9 cellular contexts compared by ENCODE assay signal in the genomic region with DNA sequence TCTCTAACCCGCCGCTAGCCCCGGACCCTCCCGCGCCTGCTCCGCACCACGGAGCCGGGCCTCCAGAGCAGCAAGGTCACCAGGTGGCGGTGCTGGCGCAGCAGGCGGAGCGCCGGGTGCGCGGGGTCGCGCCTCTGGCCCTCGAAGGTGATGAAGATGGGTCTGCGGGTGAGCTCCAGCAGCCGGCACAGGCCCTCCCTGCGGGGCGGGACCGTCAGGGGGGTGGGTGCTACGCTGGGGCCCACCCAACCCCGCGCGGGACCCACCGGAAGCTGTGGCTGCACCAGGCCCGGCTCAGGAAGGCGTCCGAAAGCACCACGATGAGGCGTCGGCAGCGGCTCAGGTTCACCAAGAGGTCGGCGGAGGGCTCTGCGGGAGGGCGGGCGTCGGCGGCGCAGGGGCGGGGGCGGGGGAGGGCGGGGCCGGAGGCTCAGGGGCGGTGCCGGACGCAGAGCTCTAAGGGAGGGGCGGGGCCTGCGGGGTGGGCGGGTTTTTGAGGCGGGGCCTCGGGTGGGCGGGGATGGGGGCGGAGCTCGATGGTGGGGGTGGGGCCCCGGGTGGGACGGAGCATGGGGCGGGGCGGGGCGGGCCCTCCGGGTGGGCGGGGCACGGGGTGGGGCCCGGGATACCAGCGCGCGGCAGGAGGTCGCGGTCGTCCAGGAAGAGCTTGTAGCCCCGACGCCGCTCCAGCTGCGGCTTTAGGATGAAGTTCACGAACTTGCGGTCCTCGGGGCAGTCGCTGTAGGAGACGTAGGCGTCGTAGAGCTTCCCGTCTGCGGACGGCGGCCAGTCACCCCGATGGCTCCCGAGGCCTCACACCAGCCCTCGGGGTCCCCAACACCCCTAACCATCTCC.
DNase-seq lines count a peak whose midpoint lies in the region; ATAC-seq lines count a peak whose summit lies in the region.
"Had no signal": no experiment of that assay in that cellular context is flagged by ENCODE, and none has a peak within 500 bp of the region (broad histone marks: within the 10 kb centered on the region; RNA-seq: fewer than 3 reads in every experiment).

No MANE protein-coding gene starts in this region.

- H3K4me3 Mint-ChIP-seq in memory B cell, result peak overlapping the region; percentile 67

- ATAC-seq in HG02588 (IDR thresholded peaks at IDR 0.05; ENCODE audit: unreplicated experiment) (peak; percentile 56), memory B cell (ENCODE audit: low read depth) (peak; percentile 92)

- H3K36me3 Mint-ChIP-seq in memory B cell, result peaks cover 2% of the 10 kb centered on the region

- H3K27ac Mint-ChIP-seq in memory B cell, result peak overlapping the region; percentile 24
- H3K27ac Mint-ChIP-seq: nephron had no signal

- H3K9me3 Mint-ChIP-seq in memory B cell, result no peaks in the 10 kb centered on the region
- H3K9me3 Mint-ChIP-seq: nephron had no signal

- no peaks in the 10 kb centered on the region for H3K27me3 Mint-ChIP-seq in memory B cell

- DNase-seq in GM04504 (ENCODE audit: low read depth), result peak; percentile 35
- peak; percentile 81 for DNase-seq in NCI-H2196 treated with DMSO at 0.1 percent for 48 hours (lab: John Stamatoyannopoulos, UW; ENCODE audit: unreplicated experiment)
- peak; percentile 85 to 88 for DNase-seq in activated CD4-positive, alpha-beta T cell treated with anti-CD3 and anti-CD28 coated beads, Interleukin-2, amount 50 U/mL, for 48 hours
- DNase-seq in effector CD8-positive, alpha-beta T cell (lab: John Stamatoyannopoulos, UW), result peak; percentile 89
- DNase-seq in memory B cell (ENCODE audit: low spot score in 2 of 2), result peak; percentile 80 to 89
- DNase-seq in stimulated activated CD8-positive, alpha-beta memory T cell treated with anti-CD3 and anti-CD28 coated beads, Interleukin-15, amount 100 ng/mL, for 4 hours (ENCODE audit: low read depth in 2 of 2), result peak; percentile 85 to 86
- no peak for DNase-seq in NCI-H524 (lab: John Stamatoyannopoulos, UW)

- peaks cover 6% of the 10 kb centered on the region for H3K4me1 Mint-ChIP-seq in memory B cell
- H3K4me1 Mint-ChIP-seq: nephron had no signal

Comparison
In these comparisons a context has a peak if more than half of its experiments do, and no peak if none do; other contexts are left out.
1. DNase-seq: peak in GM04504 (single experiment), NCI-H2196 treated with DMSO at 0.1 percent for 48 hours (single experiment), activated CD4-positive, alpha-beta T cell treated with anti-CD3 and anti-CD28 coated beads, Interleukin-2, amount 50 U/mL, for 48 hours (2 of 2), effector CD8-positive, alpha-beta T cell (single experiment), memory B cell (2 of 2) and stimulated activated CD8-positive, alpha-beta memory T cell treated with anti-CD3 and anti-CD28 coated beads, Interleukin-15, amount 100 ng/mL, for 4 hours (2 of 2); none in NCI-H524 (0 of 2).